In the genomic region with DNA sequence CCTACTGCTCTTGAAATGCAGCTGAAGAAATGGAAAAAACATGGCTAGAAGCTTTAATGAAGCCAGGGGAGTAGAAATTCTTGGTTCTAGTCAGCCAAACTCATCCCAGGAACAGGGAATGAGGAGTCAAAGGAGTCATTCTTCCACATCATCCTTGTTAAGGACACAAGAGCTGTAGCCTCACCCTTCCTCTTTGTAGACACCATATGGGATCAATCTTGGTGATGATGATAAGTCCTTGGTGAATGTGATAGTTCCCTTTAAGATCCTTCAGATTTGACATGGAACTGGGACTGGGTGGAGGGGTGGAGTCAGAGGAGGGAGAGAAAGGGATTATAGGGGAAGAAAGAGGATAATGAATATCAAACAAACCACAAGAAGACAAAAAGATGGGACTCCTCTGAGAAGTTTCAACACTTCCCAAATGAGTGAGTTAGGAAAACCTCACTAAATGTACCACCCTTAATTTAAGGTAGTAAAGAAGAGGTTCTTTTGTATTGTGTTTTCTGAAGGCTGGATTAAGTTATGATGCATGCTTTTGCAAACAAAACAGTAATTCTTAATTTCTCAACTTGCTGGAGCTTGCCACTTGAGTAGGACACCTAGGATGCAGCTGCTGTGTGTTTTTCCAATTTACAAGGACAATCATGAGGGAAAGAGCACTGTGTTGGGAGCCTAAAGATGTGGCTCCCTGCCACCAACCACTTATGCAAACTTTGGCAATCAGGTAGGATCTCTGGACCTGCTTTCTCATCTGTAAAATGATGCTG, we compare ENCODE assay signal across 26 cellular contexts.
"Had no signal": no experiment of that assay in that cellular context is flagged by ENCODE, and none has a peak within 500 bp of the region (broad histone marks: within the 10 kb centered on the region; RNA-seq: fewer than 3 reads in every experiment).

No MANE protein-coding gene starts in this region.

- H3K4me1 ChIP-seq: colonic mucosa, esophagus muscularis mucosa, left lung, psoas muscle, sigmoid colon, testis, tibial artery, upper lobe of left lung had no signal

- H3K9me3 ChIP-seq: colonic mucosa, esophagus muscularis mucosa, left lung, ovary, psoas muscle, sigmoid colon, testis, tibial artery, upper lobe of left lung had no signal

- H3K36me3 Mint-ChIP-seq: naive thymus-derived CD8-positive, alpha-beta T cell; stimulated activated effector memory CD8-positive, alpha-beta T cell treated with anti-CD3 and anti-CD28 coated beads, Interleukin-12 subunit alpha, Interleukin-12 subunit beta, amount 100 ng/mL, for 72 hours had no signal

- DNase-seq: colonic mucosa; effector CD8-positive, alpha-beta T cell; left cardiac atrium; left lung; mammary epithelial cell; naive thymus-derived CD8-positive, alpha-beta T cell; occipital lobe; ovary; posterior cingulate gyrus; psoas muscle; right cardiac atrium; sigmoid colon; stimulated activated CD4-positive, alpha-beta T cell treated with anti-CD3 and anti-CD28 coated beads, Interleukin-2, amount 100 ng/mL, for 24 hours; stimulated activated CD4-positive, alpha-beta T cell treated with anti-CD3 and anti-CD28 coated beads, Interleukin-4, amount 100 ng/mL, for 24 hours; stimulated activated naive CD8-positive, alpha-beta T cell treated with anti-CD3 and anti-CD28 coated beads, Interleukin-15, Interleukin-2, amounts not matched to agents 100 U/mL and 50 U/mL, for 24 hours; substantia nigra; testis; tibial artery; upper lobe of left lung had no signal

- FAIRE-seq: endometrium, frontal cortex, urothelium cell line had no signal

- H3K27me3 ChIP-seq: colonic mucosa, esophagus muscularis mucosa, left lung, ovary, testis, tibial artery, upper lobe of left lung had no signal

- H3K36me3 ChIP-seq: colonic mucosa, esophagus muscularis mucosa, left lung, ovary, sigmoid colon, tibial artery, upper lobe of left lung had no signal

- H3K9me3 Mint-ChIP-seq: central memory CD8-positive, alpha-beta T cell; dendritic cell treated with granulocyte-macrophage colony-stimulating factor and Interleukin-4, amounts not matched to agents 40 ng/mL and 50 ng/mL, for 4 days; stimulated activated effector memory CD8-positive, alpha-beta T cell treated with anti-CD3 and anti-CD28 coated beads, Interleukin-12 subunit alpha, Interleukin-12 subunit beta, amount 100 ng/mL, for 72 hours had no signal

- H3K4me3 ChIP-seq: colonic mucosa, esophagus muscularis mucosa, left lung, ovary, psoas muscle, sigmoid colon, testis, tibial artery, upper lobe of left lung had no signal

- H3K4me1 Mint-ChIP-seq: central memory CD8-positive, alpha-beta T cell; naive thymus-derived CD8-positive, alpha-beta T cell; stimulated activated effector memory CD8-positive, alpha-beta T cell treated with anti-CD3 and anti-CD28 coated beads, Interleukin-12 subunit alpha, Interleukin-12 subunit beta, amount 100 ng/mL, for 72 hours had no signal

- H3K4me3 Mint-ChIP-seq: central memory CD8-positive, alpha-beta T cell; dendritic cell treated with granulocyte-macrophage colony-stimulating factor and Interleukin-4, amounts not matched to agents 40 ng/mL and 50 ng/mL, for 4 days; naive thymus-derived CD8-positive, alpha-beta T cell; stimulated activated effector memory CD8-positive, alpha-beta T cell treated with anti-CD3 and anti-CD28 coated beads, Interleukin-12 subunit alpha, Interleukin-12 subunit beta, amount 100 ng/mL, for 72 hours had no signal

- H3K27ac Mint-ChIP-seq: dendritic cell treated with granulocyte-macrophage colony-stimulating factor and Interleukin-4, amounts not matched to agents 40 ng/mL and 50 ng/mL, for 4 days; naive thymus-derived CD8-positive, alpha-beta T cell; stimulated activated effector memory CD8-positive, alpha-beta T cell treated with anti-CD3 and anti-CD28 coated beads, Interleukin-12 subunit alpha, Interleukin-12 subunit beta, amount 100 ng/mL, for 72 hours had no signal

- H3K27ac ChIP-seq: colonic mucosa, esophagus muscularis mucosa, left lung, ovary, psoas muscle, sigmoid colon, testis, tibial artery, upper lobe of left lung had no signal
